1 cellular context compared by ENCODE assay signal in the genomic region with DNA sequence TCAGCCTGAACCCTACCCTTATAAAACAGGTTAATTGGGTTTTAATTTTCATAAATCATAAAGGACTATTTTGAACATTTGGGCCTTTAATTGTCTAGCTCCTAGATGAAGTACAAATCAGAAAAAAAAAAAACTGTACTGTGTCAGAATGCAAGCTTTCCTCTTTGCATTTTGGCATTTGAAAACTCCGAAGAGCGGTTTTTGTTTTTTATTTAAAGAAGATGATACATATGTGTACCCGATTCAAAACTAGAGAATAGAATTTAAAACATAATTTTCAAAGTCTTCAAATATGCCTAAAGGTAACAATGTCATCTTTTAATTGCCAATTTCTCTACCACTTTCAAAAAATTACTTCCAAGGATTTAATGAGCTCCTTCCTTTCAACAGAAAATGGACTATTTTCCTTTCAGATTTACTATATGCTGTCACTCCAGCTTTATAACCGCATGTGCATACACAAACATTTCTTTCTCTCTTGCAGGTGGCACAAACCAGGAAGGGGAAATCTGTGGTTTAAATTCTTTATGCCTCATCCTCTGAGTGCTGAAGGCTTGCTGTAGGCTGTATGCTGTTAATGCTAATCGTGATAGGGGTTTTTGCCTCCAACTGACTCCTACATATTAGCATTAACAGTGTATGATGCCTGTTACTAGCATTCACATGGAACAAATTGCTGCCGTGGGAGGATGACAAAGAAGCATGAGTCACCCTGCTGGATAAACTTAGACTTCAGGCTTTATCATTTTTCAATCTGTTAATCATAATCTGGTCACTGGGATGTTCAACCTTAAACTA.
A peak's percentile ranks its signal among the peaks of the same experiment; 100 is the strongest.
TF ChIP-seq lines count a peak whose summit lies in the region.

No MANE protein-coding gene starts in this region.

TF ChIP-seq in SK-N-SH, 30 proteins besides CTCF, POLR2A, EP300 and RAD21 (continued from another document):
- TF ChIP-seq, protein P1, sequence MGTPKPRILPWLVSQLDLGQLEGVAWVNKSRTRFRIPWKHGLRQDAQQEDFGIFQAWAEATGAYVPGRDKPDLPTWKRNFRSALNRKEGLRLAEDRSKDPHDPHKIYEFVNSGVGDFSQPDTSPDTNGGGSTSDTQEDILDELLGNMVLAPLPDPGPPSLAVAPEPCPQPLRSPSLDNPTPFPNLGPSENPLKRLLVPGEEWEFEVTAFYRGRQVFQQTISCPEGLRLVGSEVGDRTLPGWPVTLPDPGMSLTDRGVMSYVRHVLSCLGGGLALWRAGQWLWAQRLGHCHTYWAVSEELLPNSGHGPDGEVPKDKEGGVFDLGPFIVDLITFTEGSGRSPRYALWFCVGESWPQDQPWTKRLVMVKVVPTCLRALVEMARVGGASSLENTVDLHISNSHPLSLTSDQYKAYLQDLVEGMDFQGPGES (IDR thresholded peaks at IDR 0.05; ENCODE audit: low read depth, low read length), result no peak
- TF ChIP-seq ELF1 (IDR thresholded peaks at IDR 0.05) (peak; percentile 32; the same call in 1 of the 2 replicates), NFIC (IDR thresholded peaks at IDR 0.05; ENCODE audit: borderline replicate concordance) (no peak; the same call in none of the 2 replicates), GATA2 (CRISPR knock-in tag; IDR thresholded peaks at IDR 0.05) (no peak), MXI1 (IDR thresholded peaks at IDR 0.05; ENCODE audit: low read depth, low read length) (peak; percentile 21; the same call in 1 of the 2 replicates), FOSL2 (IDR thresholded peaks at IDR 0.05; ENCODE audit: borderline replicate concordance, low read depth) (peak; percentile 95), JUND (IDR thresholded peaks at IDR 0.05) (peak; percentile 96), YY1 (IDR thresholded peaks at IDR 0.05; ENCODE audit: low read depth) (no peak; the same call in 1 of the 2 replicates), SIN3A (IDR thresholded peaks at IDR 0.05; ENCODE audit: borderline replicate concordance, low read depth, low read length) (peak; percentile 45; the same call in 1 of the 2 replicates), TEAD4 (IDR thresholded peaks at IDR 0.05; ENCODE audit: borderline replicate concordance, insufficient read depth) (peak; percentile 62; the same call in 1 of the 2 replicates), RXRA (IDR thresholded peaks at IDR 0.05; ENCODE audit: borderline replicate concordance, low read depth) (peak; percentile 53; the same call in 1 of the 2 replicates), GABPA (IDR thresholded peaks at IDR 0.05; ENCODE audit: low read depth) (no peak; the same call in 1 of the 2 replicates), RFX5 (IDR thresholded peaks at IDR 0.05; ENCODE audit: low read length) (no peak), POLR2AphosphoS5 (IDR thresholded peaks at IDR 0.05; ENCODE audit: low read depth, low read length) (peak; percentile 38; the same call in 1 of the 2 replicates), SMC3 (IDR thresholded peaks at IDR 0.05; ENCODE audit: low read depth, low read length) (no peak), RCOR1 (IDR thresholded peaks at IDR 0.05; ENCODE audit: low read length) (no peak), MEF2A (IDR thresholded peaks at IDR 0.05; ENCODE audit: borderline replicate concordance, low read depth) (peak; percentile 64), TAF1 (IDR thresholded peaks at IDR 0.05; ENCODE audit: borderline replicate concordance, low read depth, low read length) (no peak), FOXM1 (IDR thresholded peaks at IDR 0.05; ENCODE audit: low read depth) (peak; percentile 85), NRF1 (IDR thresholded peaks at IDR 0.05; ENCODE audit: low read depth, low read length) (no peak)
- TF ChIP-seq, protein P2, sequence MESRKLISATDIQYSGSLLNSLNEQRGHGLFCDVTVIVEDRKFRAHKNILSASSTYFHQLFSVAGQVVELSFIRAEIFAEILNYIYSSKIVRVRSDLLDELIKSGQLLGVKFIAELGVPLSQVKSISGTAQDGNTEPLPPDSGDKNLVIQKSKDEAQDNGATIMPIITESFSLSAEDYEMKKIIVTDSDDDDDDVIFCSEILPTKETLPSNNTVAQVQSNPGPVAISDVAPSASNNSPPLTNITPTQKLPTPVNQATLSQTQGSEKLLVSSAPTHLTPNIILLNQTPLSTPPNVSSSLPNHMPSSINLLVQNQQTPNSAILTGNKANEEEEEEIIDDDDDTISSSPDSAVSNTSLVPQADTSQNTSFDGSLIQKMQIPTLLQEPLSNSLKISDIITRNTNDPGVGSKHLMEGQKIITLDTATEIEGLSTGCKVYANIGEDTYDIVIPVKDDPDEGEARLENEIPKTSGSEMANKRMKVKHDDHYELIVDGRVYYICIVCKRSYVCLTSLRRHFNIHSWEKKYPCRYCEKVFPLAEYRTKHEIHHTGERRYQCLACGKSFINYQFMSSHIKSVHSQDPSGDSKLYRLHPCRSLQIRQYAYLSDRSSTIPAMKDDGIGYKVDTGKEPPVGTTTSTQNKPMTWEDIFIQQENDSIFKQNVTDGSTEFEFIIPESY (IDR thresholded peaks at IDR 0.05; ENCODE audit: borderline replicate concordance, low read depth), result no peak
- TF ChIP-seq, protein P3, sequence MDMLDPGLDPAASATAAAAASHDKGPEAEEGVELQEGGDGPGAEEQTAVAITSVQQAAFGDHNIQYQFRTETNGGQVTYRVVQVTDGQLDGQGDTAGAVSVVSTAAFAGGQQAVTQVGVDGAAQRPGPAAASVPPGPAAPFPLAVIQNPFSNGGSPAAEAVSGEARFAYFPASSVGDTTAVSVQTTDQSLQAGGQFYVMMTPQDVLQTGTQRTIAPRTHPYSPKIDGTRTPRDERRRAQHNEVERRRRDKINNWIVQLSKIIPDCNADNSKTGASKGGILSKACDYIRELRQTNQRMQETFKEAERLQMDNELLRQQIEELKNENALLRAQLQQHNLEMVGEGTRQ (IDR thresholded peaks at IDR 0.05; ENCODE audit: borderline replicate concordance, low read depth, low read length), result no peak
- TF ChIP-seq, protein P4, sequence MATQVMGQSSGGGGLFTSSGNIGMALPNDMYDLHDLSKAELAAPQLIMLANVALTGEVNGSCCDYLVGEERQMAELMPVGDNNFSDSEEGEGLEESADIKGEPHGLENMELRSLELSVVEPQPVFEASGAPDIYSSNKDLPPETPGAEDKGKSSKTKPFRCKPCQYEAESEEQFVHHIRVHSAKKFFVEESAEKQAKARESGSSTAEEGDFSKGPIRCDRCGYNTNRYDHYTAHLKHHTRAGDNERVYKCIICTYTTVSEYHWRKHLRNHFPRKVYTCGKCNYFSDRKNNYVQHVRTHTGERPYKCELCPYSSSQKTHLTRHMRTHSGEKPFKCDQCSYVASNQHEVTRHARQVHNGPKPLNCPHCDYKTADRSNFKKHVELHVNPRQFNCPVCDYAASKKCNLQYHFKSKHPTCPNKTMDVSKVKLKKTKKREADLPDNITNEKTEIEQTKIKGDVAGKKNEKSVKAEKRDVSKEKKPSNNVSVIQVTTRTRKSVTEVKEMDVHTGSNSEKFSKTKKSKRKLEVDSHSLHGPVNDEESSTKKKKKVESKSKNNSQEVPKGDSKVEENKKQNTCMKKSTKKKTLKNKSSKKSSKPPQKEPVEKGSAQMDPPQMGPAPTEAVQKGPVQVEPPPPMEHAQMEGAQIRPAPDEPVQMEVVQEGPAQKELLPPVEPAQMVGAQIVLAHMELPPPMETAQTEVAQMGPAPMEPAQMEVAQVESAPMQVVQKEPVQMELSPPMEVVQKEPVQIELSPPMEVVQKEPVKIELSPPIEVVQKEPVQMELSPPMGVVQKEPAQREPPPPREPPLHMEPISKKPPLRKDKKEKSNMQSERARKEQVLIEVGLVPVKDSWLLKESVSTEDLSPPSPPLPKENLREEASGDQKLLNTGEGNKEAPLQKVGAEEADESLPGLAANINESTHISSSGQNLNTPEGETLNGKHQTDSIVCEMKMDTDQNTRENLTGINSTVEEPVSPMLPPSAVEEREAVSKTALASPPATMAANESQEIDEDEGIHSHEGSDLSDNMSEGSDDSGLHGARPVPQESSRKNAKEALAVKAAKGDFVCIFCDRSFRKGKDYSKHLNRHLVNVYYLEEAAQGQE (IDR thresholded peaks at IDR 0.05; ENCODE audit: low read depth, low read length), result no peak
TF ChIP-seq in SK-N-SH: peak in this region for 14.
